In genomic region chr1:70093250-70093975, GRCh38 we compare ENCODE assay signal across 24 cellular contexts.
DNase-seq lines count a peak whose midpoint lies in the region; ATAC-seq, FAIRE-seq and TF ChIP-seq lines count a peak whose summit lies in the region.
"Had no signal": no experiment of that assay in that cellular context is flagged by ENCODE, and none has a peak within 500 bp of the region (broad histone marks: within the 10 kb centered on the region; RNA-seq: fewer than 3 reads in every experiment).

No MANE protein-coding gene starts in this region.

- no peaks in the 10 kb centered on the region for H3K27me3 ChIP-seq in BJ (ENCODE audit: control insufficient read depth, insufficient read depth, low read length)
- H3K27me3 ChIP-seq in bronchial epithelial cell (ENCODE audit: control insufficient read depth, insufficient read depth, low read length) = no peaks in the 10 kb centered on the region
- H3K27me3 ChIP-seq in body of pancreas = no peaks in the 10 kb centered on the region
- H3K27me3 ChIP-seq: BLaER1 had no signal

- intact Hi-C loops in body of pancreas (cut with DNase I) = no loop called here

- H3K36me3 ChIP-seq in BJ (ENCODE audit: control insufficient read depth, insufficient read depth, low read length) (no peaks in the 10 kb centered on the region), SK-N-MC (ENCODE audit: insufficient read depth, low read length) (no peaks in the 10 kb centered on the region), bronchial epithelial cell (ENCODE audit: control insufficient read depth, insufficient read depth, low read length) (no peaks in the 10 kb centered on the region), body of pancreas (replicated peaks in 1 of 2; ENCODE audit: insufficient read depth in 1 of 2, low read depth in 2 of 2) (no peaks in the 10 kb centered on the region)
- H3K36me3 ChIP-seq: BLaER1 had no signal

- H3K27ac ChIP-seq in SK-N-MC (no peak overlapping the region), body of pancreas (no peak overlapping the region)
- H3K27ac ChIP-seq: BLaER1, HL-60, KMS-11 had no signal

- H3K4me1 ChIP-seq in body of pancreas = no peaks in the 10 kb centered on the region
- H3K4me1 ChIP-seq: BLaER1 had no signal

- no peaks in the 10 kb centered on the region for H3K9me3 ChIP-seq in SK-N-MC (ENCODE audit: low read depth, low read length)
- no peaks in the 10 kb centered on the region for H3K9me3 ChIP-seq in body of pancreas
- H3K9me3 ChIP-seq: BLaER1 had no signal

- POLR2A ChIA-PET in BJ (lab: Charles Lee) = no interaction called here

- TF ChIP-seq CTCF in BJ (IDR thresholded peaks at IDR 0.05; ENCODE audit: insufficient read depth, low read depth, low read length) = no peak
- TF ChIP-seq CTCF in bronchial epithelial cell (IDR thresholded peaks at IDR 0.05; ENCODE audit: insufficient read depth, low read length, severe bottlenecking) = no peak
- no peak for TF ChIP-seq CTCF in body of pancreas (IDR thresholded peaks at IDR 0.05)

- ATAC-seq in GM18502 (IDR thresholded peaks at IDR 0.05; ENCODE audit: poor library complexity, unreplicated experiment) = no peak
- ATAC-seq in body of pancreas = no peak
- ATAC-seq: HCT116 had no signal

- TF ChIP-seq POLR2A in body of pancreas (IDR thresholded peaks at IDR 0.05) = no peak

- H3K4me3 ChIP-seq in BJ (ENCODE audit: low read depth, low read length) (no peak overlapping the region), SK-N-MC (no peak overlapping the region), bronchial epithelial cell (ENCODE audit: low read depth, low read length) (no peak overlapping the region), body of pancreas (no peak overlapping the region)
- H3K4me3 ChIP-seq: BLaER1 had no signal

- CTCF ChIA-PET in BJ (lab: Yijun Ruan, JAX) = interaction anchor here (0.6 kb wide), 1 partner anchor 345 kb away, joined by 3 read pairs; no protein-coding TSS in a partner anchor

- DNase-seq in BJ (ENCODE audit: low read depth) (peak; percentile 19), NCI-H1105 (lab: John Stamatoyannopoulos, UW) (peak; percentile 37), SK-N-MC (ENCODE audit: low read depth, low spot score) (peak; percentile 70), bronchial epithelial cell (ENCODE audit: low read depth) (peak; percentile 5), body of pancreas (no peak), NCI-H1048 (lab: John Stamatoyannopoulos, UW) (no peak), NCI-H2227 treated with DMSO at 0.1 percent for 48 hours (lab: John Stamatoyannopoulos, UW) (no peak)
- DNase-seq: CD4-positive, alpha-beta T cell; DMS53; NCI-H1092; NCI-H1694; NCI-H2029 treated with DMSO at 0.1 percent for 48 hours; NCI-H2171; NCI-H345; NCI-H524 treated with DMSO at 0.1 percent for 48 hours; Right ventricle myocardium superior; RPMI8226; T-helper 2 cell had no signal

- FAIRE-seq in bronchial epithelial cell (lab: Jason Lieb, UNC) = no peak
- FAIRE-seq: G401.6 had no signal

- no peak overlapping the region for H3K9ac ChIP-seq in SK-N-MC (ENCODE audit: insufficient read length)
- H3K9ac ChIP-seq: BLaER1, KMS-11 had no signal

Comparison
In these comparisons a context has a peak if more than half of its experiments do, and no peak if none do; other contexts are left out.
1. DNase-seq: peak in BJ (single experiment), NCI-H1105 (single experiment), SK-N-MC (single experiment) and bronchial epithelial cell (single experiment); none in body of pancreas (0 of 4), NCI-H1048 (single experiment) and NCI-H2227 treated with DMSO at 0.1 percent for 48 hours (single experiment).